13 cellular contexts compared by ENCODE assay signal in genomic region chr5:158390556-158390955, GRCh38.
DNase-seq lines count a peak whose midpoint lies in the region; ATAC-seq lines count a peak whose summit lies in the region.
"Had no signal": no experiment of that assay in that cellular context is flagged by ENCODE, and none has a peak within 500 bp of the region (broad histone marks: within the 10 kb centered on the region; RNA-seq: fewer than 3 reads in every experiment).

No MANE protein-coding gene starts in this region.

- no peak overlapping the region for H4K91ac ChIP-seq in mesenchymal stem cell (ENCODE audit: low read length)

- no peak overlapping the region for H2BK15ac ChIP-seq in mesenchymal stem cell (ENCODE audit: low read depth, poor library complexity, severe bottlenecking)

- no peaks in the 10 kb centered on the region for H3K79me1 ChIP-seq in mesenchymal stem cell (replicated peaks; ENCODE audit: low read length, poor library complexity, severe bottlenecking)

- no peak overlapping the region for H2AK5ac ChIP-seq in mesenchymal stem cell (ENCODE audit: low read length, severe bottlenecking)

- no peak overlapping the region for H2BK120ac ChIP-seq in mesenchymal stem cell (ENCODE audit: low read depth, low read length)

- no peak overlapping the region for H3K4ac ChIP-seq in mesenchymal stem cell (ENCODE audit: low read depth in 1 of 2, low read length in 2 of 2)

- H3K9me3 ChIP-seq in T-helper 17 cell (ENCODE audit: control insufficient read depth, low read length, poor library complexity, severe bottlenecking) (no peaks in the 10 kb centered on the region), mesenchymal stem cell (ENCODE audit: control insufficient read depth, low read length) (no peaks in the 10 kb centered on the region)

- no peak overlapping the region for H3K4me2 ChIP-seq in mesenchymal stem cell (ENCODE audit: low read length, poor library complexity, severe bottlenecking)

- H2BK12ac ChIP-seq in mesenchymal stem cell (ENCODE audit: low read length in 2 of 2), result no peak overlapping the region

- H3K27me3 Mint-ChIP-seq in T-helper 17 cell, result no peaks in the 10 kb centered on the region

- H3K4me1 Mint-ChIP-seq in T-helper 17 cell, result no peaks in the 10 kb centered on the region

- H3K4me1 ChIP-seq in mesenchymal stem cell (ENCODE audit: control insufficient read depth, insufficient read depth, low read depth, low read length), result no peaks in the 10 kb centered on the region

- H2AFZ ChIP-seq in mesenchymal stem cell (ENCODE audit: low read depth, low read length), result no peak overlapping the region

- H3K14ac ChIP-seq in mesenchymal stem cell (ENCODE audit: low read length in 2 of 2), result no peak overlapping the region

- no peaks in the 10 kb centered on the region for H3K36me3 Mint-ChIP-seq in T-helper 17 cell (ENCODE audit: low read depth)

- no peak overlapping the region for H3K18ac ChIP-seq in mesenchymal stem cell (ENCODE audit: low read depth in 1 of 2, low read length in 2 of 2)

- H3K27ac Mint-ChIP-seq in T-helper 17 cell, result no peak overlapping the region

- no peak overlapping the region for H4K8ac ChIP-seq in mesenchymal stem cell (ENCODE audit: low read length)

- 31% methylated on average over 2 of the region's 2 CpGs for WGBS in mesenchymal stem cell

- H3K4me3 Mint-ChIP-seq in T-helper 17 cell, result no peak overlapping the region

- no peaks in the 10 kb centered on the region for H3K36me3 ChIP-seq in mesenchymal stem cell (ENCODE audit: control insufficient read depth in 1 of 2, insufficient read depth in 2 of 2, low read depth in 1 of 2, low read length in 2 of 2)

- H3K27ac ChIP-seq in mesenchymal stem cell (ENCODE audit: low read length, poor library complexity, severe bottlenecking), result no peak overlapping the region

- H3K4me3 ChIP-seq in mesenchymal stem cell (ENCODE audit: insufficient read depth in 1 of 2, low read depth in 1 of 2, low read length in 2 of 2), result no peak overlapping the region

- DNase-seq in T-helper 17 cell (no peak), mesenchymal stem cell (peak; percentile 78), OCI-M2 (lab: John Stamatoyannopoulos, UW; ENCODE audit: unreplicated experiment) (no peak), HT-29 (ENCODE audit: low spot score) (no peak), NCI-H345 (lab: John Stamatoyannopoulos, UW) (no peak)
- DNase-seq: activated gamma-delta T cell; DMS153; effector CD4-positive, alpha-beta T cell; NCI-H774; posterior cingulate gyrus had no signal

- H3K9ac ChIP-seq in mesenchymal stem cell (ENCODE audit: low read length), result no peak overlapping the region

- H2BK5ac ChIP-seq in mesenchymal stem cell (ENCODE audit: low read depth, low read length, poor library complexity, severe bottlenecking), result no peak overlapping the region

- H3K27me3 ChIP-seq in mesenchymal stem cell (ENCODE audit: control insufficient read depth in 1 of 2, insufficient read depth in 1 of 2, low read length in 2 of 2), result no peaks in the 10 kb centered on the region

- H3K23ac ChIP-seq in mesenchymal stem cell (ENCODE audit: low read length in 2 of 2), result no peak overlapping the region

- ATAC-seq in GM18858 (IDR thresholded peaks at IDR 0.05; ENCODE audit: unreplicated experiment), result peak; percentile 46
- ATAC-seq in HG03175 (IDR thresholded peaks at IDR 0.05; ENCODE audit: unreplicated experiment), result peak; percentile 85
- peak; percentile 30 for ATAC-seq in T-helper 17 cell
- no peak for ATAC-seq in GM19395 (IDR thresholded peaks at IDR 0.05; ENCODE audit: unreplicated experiment)
